In the genomic region with DNA sequence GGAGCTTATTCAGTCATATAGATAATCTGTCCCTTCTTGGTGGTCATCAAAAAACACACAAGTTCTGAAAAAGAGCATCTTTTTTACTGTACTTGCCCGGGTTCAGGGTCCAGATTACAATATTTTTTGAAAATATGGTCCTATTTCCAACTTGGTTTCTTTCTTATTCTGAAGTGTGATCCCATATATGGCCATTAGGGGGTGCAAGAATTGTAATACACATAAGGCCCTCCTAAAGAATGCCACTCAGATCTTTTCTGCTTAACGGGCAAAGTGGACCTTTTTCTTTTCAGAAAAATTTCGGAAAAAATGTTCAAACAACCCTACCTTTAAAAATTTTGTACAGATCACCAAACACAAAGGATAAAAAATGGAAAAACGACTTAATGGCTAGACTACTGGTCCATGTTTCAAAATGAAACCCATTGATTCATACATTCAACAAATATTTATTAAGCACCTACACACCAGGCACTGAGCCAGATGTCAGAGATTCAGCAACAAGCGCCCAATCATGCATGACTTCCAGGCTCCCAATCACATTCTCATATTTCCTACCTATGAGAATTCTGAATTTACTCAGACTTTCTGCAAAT, we compare ENCODE assay signal across 9 cellular contexts.
A peak's percentile ranks its signal among the peaks of the same experiment; 100 is the strongest.
DNase-seq lines count a peak whose midpoint lies in the region; ATAC-seq, FAIRE-seq and TF ChIP-seq lines count a peak whose summit lies in the region.
"Had no signal": no experiment of that assay in that cellular context is flagged by ENCODE, and none has a peak within 500 bp of the region (broad histone marks: within the 10 kb centered on the region; RNA-seq: fewer than 3 reads in every experiment).

No MANE protein-coding gene starts in this region.

- no peaks in the 10 kb centered on the region for H3K27me3 Mint-ChIP-seq in astrocyte (ENCODE audit: low read depth, unreplicated experiment)

- H3K27ac ChIP-seq in left ventricle myocardium inferior (replicated peaks) (no peak overlapping the region), astrocyte (ENCODE audit: low read depth, low read length) (no peak overlapping the region)

- H3K36me3 Mint-ChIP-seq in astrocyte (ENCODE audit: low read depth, unreplicated experiment): no peaks in the 10 kb centered on the region

- no peak overlapping the region for H3K4me2 ChIP-seq in astrocyte (ENCODE audit: low read length)

- H2AFZ ChIP-seq in astrocyte (ENCODE audit: low read depth, low read length): no peak overlapping the region

- H3K4me1 Mint-ChIP-seq in astrocyte (ENCODE audit: low read depth, unreplicated experiment): peaks cover 6% of the 10 kb centered on the region

- no peak overlapping the region for H3K4me3 Mint-ChIP-seq in astrocyte (ENCODE audit: unreplicated experiment)
- H3K4me3 Mint-ChIP-seq: stimulated activated naive CD8-positive, alpha-beta T cell treated with anti-CD3 and anti-CD28 coated beads, Interleukin-15, Interleukin-2, amounts not matched to agents 100 ng/mL and 50 ng/mL, for 24 hours had no signal

- no peak for DNase-seq in left ventricle myocardium inferior
- no peak for DNase-seq in left ventricle myocardium superior
- DNase-seq in astrocyte (ENCODE audit: low read depth): peak; percentile 13
- no peak for DNase-seq in left lobe of liver (ENCODE audit: low spot score)
- no peak for DNase-seq in stimulated activated CD4-positive, alpha-beta T cell treated with anti-CD3 and anti-CD28 coated beads, Interleukin-4, amount 100 ng/mL, for 1 hour
- DNase-seq in NCI-H128 (lab: John Stamatoyannopoulos, UW; ENCODE audit: unreplicated experiment): no peak
- no peak for DNase-seq in NCI-H187 treated with DMSO at 0.1 percent for 48 hours (lab: John Stamatoyannopoulos, UW)

- no peaks in the 10 kb centered on the region for H4K20me1 ChIP-seq in astrocyte (ENCODE audit: insufficient read depth, low read length)

- FAIRE-seq in astrocyte (lab: Jason Lieb, UNC): no peak

- ATAC-seq in left ventricle myocardium superior (no peak), HG03442 (IDR thresholded peaks at IDR 0.05; ENCODE audit: unreplicated experiment) (peak; percentile 52), left lobe of liver (peak; percentile 91)

- H3K9me3 ChIP-seq in left ventricle myocardium inferior (replicated peaks): no peaks in the 10 kb centered on the region
- H3K9me3 ChIP-seq in astrocyte (ENCODE audit: insufficient read depth, low read depth, low read length): no peaks in the 10 kb centered on the region

- H3K9ac ChIP-seq in astrocyte (ENCODE audit: low read length): no peak overlapping the region

- H3K79me2 ChIP-seq in astrocyte (ENCODE audit: insufficient read depth, low read length): no peaks in the 10 kb centered on the region

- H3K27me3 ChIP-seq in left ventricle myocardium inferior (ENCODE audit: low read depth): no peaks in the 10 kb centered on the region
- H3K27me3 ChIP-seq in astrocyte (ENCODE audit: insufficient read depth, low read length): no peaks in the 10 kb centered on the region

- TF ChIP-seq CTCF in left ventricle myocardium inferior (IDR thresholded peaks at IDR 0.05; ENCODE audit: borderline replicate concordance) (peak; percentile 81), astrocyte (IDR thresholded peaks at IDR 0.05; ENCODE audit: insufficient read depth, low read depth, low read length) (peak; percentile 71)

- H3K9me3 Mint-ChIP-seq in astrocyte (ENCODE audit: unreplicated experiment): no peaks in the 10 kb centered on the region
- H3K9me3 Mint-ChIP-seq: stimulated activated naive CD8-positive, alpha-beta T cell treated with anti-CD3 and anti-CD28 coated beads, Interleukin-15, Interleukin-2, amounts not matched to agents 100 ng/mL and 50 ng/mL, for 24 hours had no signal

- intact Hi-C loops in left ventricle myocardium inferior (cut with micrococcal nuclease): loop anchor here (5.0 kb wide), 1 partner anchor 470 kb away; no protein-coding TSS in a partner anchor
- intact Hi-C loops in left ventricle myocardium superior (cut with micrococcal nuclease): loop anchor here (5.0 to 10.0 kb wide), 2 partner anchors 295 to 467 kb away; no protein-coding TSS in a partner anchor

- H3K4me1 ChIP-seq in left ventricle myocardium inferior (no peaks in the 10 kb centered on the region), astrocyte (ENCODE audit: insufficient read depth, low read length) (no peaks in the 10 kb centered on the region)

- H3K4me3 ChIP-seq in left ventricle myocardium inferior (no peak overlapping the region), astrocyte (ENCODE audit: insufficient read depth, low read depth, low read length) (no peak overlapping the region)

- no peaks in the 10 kb centered on the region for H3K36me3 ChIP-seq in left ventricle myocardium inferior
- no peaks in the 10 kb centered on the region for H3K36me3 ChIP-seq in astrocyte (ENCODE audit: insufficient read depth, low read length)

- no peak overlapping the region for H3K27ac Mint-ChIP-seq in astrocyte (ENCODE audit: unreplicated experiment)
- H3K27ac Mint-ChIP-seq: stimulated activated naive CD8-positive, alpha-beta T cell treated with anti-CD3 and anti-CD28 coated beads, Interleukin-15, Interleukin-2, amounts not matched to agents 100 ng/mL and 50 ng/mL, for 24 hours had no signal
